ENCODE assay signal across 18 cellular contexts in genomic region chr9:137731216-137731946, GRCh38.
DNase-seq lines count a peak whose midpoint lies in the region; ATAC-seq, FAIRE-seq and TF ChIP-seq lines count a peak whose summit lies in the region.
"Had no signal": no experiment of that assay in that cellular context is flagged by ENCODE, and none has a peak within 500 bp of the region (broad histone marks: within the 10 kb centered on the region; RNA-seq: fewer than 3 reads in every experiment).

No MANE protein-coding gene starts in this region.

- no peak for FAIRE-seq in kidney (lab: Jason Lieb, UNC)
- FAIRE-seq: G401.6 had no signal

- H3K23ac ChIP-seq in trophoblast cell (ENCODE audit: low read length), result no peak overlapping the region

- H3K36me3 Mint-ChIP-seq in activated T-cell treated with anti-CD3 and anti-CD28 coated beads, Interleukin-2, amount 50 U/mL, for 24 hours (ENCODE audit: low read depth), result peaks cover 91% of the 10 kb centered on the region
- H3K36me3 Mint-ChIP-seq in activated naive CD8-positive, alpha-beta T cell treated with anti-CD3 and anti-CD28 coated beads for 36 hours, result peaks cover 81% of the 10 kb centered on the region

- H3K27me3 ChIP-seq in trophoblast cell (ENCODE audit: insufficient read depth, low read length), result no peaks in the 10 kb centered on the region
- no peaks in the 10 kb centered on the region for H3K27me3 ChIP-seq in body of pancreas

- no peak overlapping the region for H2BK5ac ChIP-seq in trophoblast cell (ENCODE audit: low read depth, low read length, poor library complexity)

- no peaks in the 10 kb centered on the region for H3K27me3 Mint-ChIP-seq in activated T-cell treated with anti-CD3 and anti-CD28 coated beads, Interleukin-2, amount 50 U/mL, for 24 hours
- H3K27me3 Mint-ChIP-seq in activated naive CD8-positive, alpha-beta T cell treated with anti-CD3 and anti-CD28 coated beads for 36 hours, result no peaks in the 10 kb centered on the region

- peak; percentile 20 for DNase-seq in activated T-cell treated with anti-CD3 and anti-CD28 coated beads, Interleukin-2, amount 50 U/mL, for 24 hours
- DNase-seq in activated T-cell treated with anti-CD3 and anti-CD28 coated beads for 4 hours (no peak), kidney (peak; percentile 59), trophoblast cell (no peak), body of pancreas (no peak)
- DNase-seq in activated CD4-positive, CD25-positive, alpha-beta regulatory T cell treated with anti-CD3 and anti-CD28 coated beads, Interleukin-2, amount 50 U/mL, for 72 hours, result no peak
- no peak for DNase-seq in activated naive CD8-positive, alpha-beta T cell treated with anti-CD3 and anti-CD28 coated beads for 36 hours
- DNase-seq: COR-L47, HCEC 1CT, MM.1S, NCI-H1092, NCI-H2081 treated with DMSO at 0.1 percent for 48 hours, NCI-H446 treated with DMSO at 0.1 percent for 48 hours, NCI-H748 treated with DMSO at 0.1 percent for 48 hours, SHP77 treated with DMSO at 0.1 percent for 48 hours had no signal

- no peak overlapping the region for H3K4ac ChIP-seq in trophoblast cell (ENCODE audit: low read depth, low read length)

- H2BK120ac ChIP-seq in trophoblast cell (ENCODE audit: insufficient read depth, low read length, poor library complexity), result no peak overlapping the region

- H2BK12ac ChIP-seq in trophoblast cell (ENCODE audit: low read length), result no peak overlapping the region

- H3K9me3 Mint-ChIP-seq in activated T-cell treated with anti-CD3 and anti-CD28 coated beads, Interleukin-2, amount 50 U/mL, for 24 hours, result peaks cover 10% of the 10 kb centered on the region
- H3K9me3 Mint-ChIP-seq in activated naive CD8-positive, alpha-beta T cell treated with anti-CD3 and anti-CD28 coated beads for 36 hours, result peaks cover 16% of the 10 kb centered on the region

- H3K9me3 ChIP-seq in kidney (ENCODE audit: control insufficient read depth in 1 of 2, low read length in 2 of 2) (peaks cover 0 to 5% of the 10 kb centered on the region in 2 donors), trophoblast cell (ENCODE audit: insufficient read depth, low read depth, low read length) (peaks cover 3% of the 10 kb centered on the region), body of pancreas (no peaks in the 10 kb centered on the region)

- peaks cover 16% of the 10 kb centered on the region for H3K4me1 Mint-ChIP-seq in activated T-cell treated with anti-CD3 and anti-CD28 coated beads, Interleukin-2, amount 50 U/mL, for 24 hours (ENCODE audit: low read depth)
- H3K4me1 Mint-ChIP-seq in activated naive CD8-positive, alpha-beta T cell treated with anti-CD3 and anti-CD28 coated beads for 36 hours, result peaks cover 5% of the 10 kb centered on the region

- no peak overlapping the region for H2AFZ ChIP-seq in trophoblast cell (ENCODE audit: insufficient read depth, low read length, poor library complexity)

- H3K9ac ChIP-seq in kidney (ENCODE audit: low read length in 2 of 2) (no peak overlapping the region), trophoblast cell (ENCODE audit: low read length) (no peak overlapping the region)

- no peak overlapping the region for H3K27ac ChIP-seq in kidney (ENCODE audit: low read depth in 2 of 2, low read length in 2 of 2)
- H3K27ac ChIP-seq in trophoblast cell (ENCODE audit: low read depth, low read length), result no peak overlapping the region
- H3K27ac ChIP-seq in body of pancreas, result no peak overlapping the region
- H3K27ac ChIP-seq: 22Rv1 had no signal

- H4K12ac ChIP-seq in trophoblast cell (ENCODE audit: low read depth, low read length), result no peak overlapping the region

- intact Hi-C loops in kidney (cut with DNase I) (no loop called here), body of pancreas (cut with DNase I) (no loop called here)

- H4K91ac ChIP-seq in trophoblast cell (ENCODE audit: low read depth, low read length), result no peak overlapping the region

- H3K18ac ChIP-seq in trophoblast cell (ENCODE audit: low read length), result peak overlapping the region; percentile 23

- H3K4me1 ChIP-seq in kidney (ENCODE audit: control insufficient read depth in 1 of 2, insufficient read depth in 1 of 2, low read depth in 1 of 2, low read length in 2 of 2), result no peaks in the 10 kb centered on the region
- H3K4me1 ChIP-seq in trophoblast cell (ENCODE audit: control insufficient read depth in 1 of 2, insufficient read depth in 2 of 2, low read length in 2 of 2), result no peaks in the 10 kb centered on the region
- H3K4me1 ChIP-seq in body of pancreas, result peaks cover 10% of the 10 kb centered on the region

- H3K36me3 ChIP-seq in kidney (ENCODE audit: control insufficient read depth in 1 of 2, insufficient read depth in 2 of 2, low read length in 2 of 2) (peaks cover 11 to 16% of the 10 kb centered on the region in 2 donors), trophoblast cell (ENCODE audit: control insufficient read depth in 1 of 2, insufficient read depth in 2 of 2, low read length in 2 of 2) (peaks cover 25 to 39% of the 10 kb centered on the region in 2 experiments), body of pancreas (replicated peaks in 1 of 2; ENCODE audit: insufficient read depth in 1 of 2, low read depth in 2 of 2) (no peaks in the 10 kb centered on the region)

- no peak for ATAC-seq in body of pancreas
- ATAC-seq in HG03039 (IDR thresholded peaks at IDR 0.05; ENCODE audit: unreplicated experiment), result no peak

- H2AK5ac ChIP-seq in trophoblast cell (ENCODE audit: low read length), result no peak overlapping the region

- no peak overlapping the region for H4K8ac ChIP-seq in trophoblast cell (ENCODE audit: low read depth, low read length)

- no peak overlapping the region for H3K4me3 Mint-ChIP-seq in activated T-cell treated with anti-CD3 and anti-CD28 coated beads, Interleukin-2, amount 50 U/mL, for 24 hours
- no peak overlapping the region for H3K4me3 Mint-ChIP-seq in activated naive CD8-positive, alpha-beta T cell treated with anti-CD3 and anti-CD28 coated beads for 36 hours

- H3K79me2 ChIP-seq in trophoblast cell (ENCODE audit: control insufficient read depth, insufficient read depth, low read length, poor library complexity), result no peaks in the 10 kb centered on the region

- no peak for TF ChIP-seq POLR2A in body of pancreas (IDR thresholded peaks at IDR 0.05)

- no peak overlapping the region for H3K27ac Mint-ChIP-seq in activated T-cell treated with anti-CD3 and anti-CD28 coated beads, Interleukin-2, amount 50 U/mL, for 24 hours
- no peak overlapping the region for H3K27ac Mint-ChIP-seq in activated naive CD8-positive, alpha-beta T cell treated with anti-CD3 and anti-CD28 coated beads for 36 hours

- H3K4me3 ChIP-seq in kidney (ENCODE audit: low read length in 2 of 2) (no peak overlapping the region), trophoblast cell (ENCODE audit: low read depth, low read length) (no peak overlapping the region), body of pancreas (no peak overlapping the region)

- peaks cover 2% of the 10 kb centered on the region for H3K79me1 ChIP-seq in trophoblast cell (ENCODE audit: low read length)

- H3K14ac ChIP-seq in trophoblast cell (ENCODE audit: low read length), result no peak overlapping the region

- TF ChIP-seq CTCF in kidney (IDR thresholded peaks at IDR 0.05; ENCODE audit: borderline replicate concordance, extremely low read depth, insufficient read depth) (no peak), body of pancreas (IDR thresholded peaks at IDR 0.05) (no peak)

- H3K4me2 ChIP-seq in trophoblast cell (ENCODE audit: low read length), result no peak overlapping the region

- WGBS in trophoblast cell (ENCODE audit: extremely low coverage, insufficient coverage, insufficient read length), result no CpG with 5 or more reads among the region's 18 CpGs
- 98% methylated on average over 8 to 18 of the region's 18 CpGs for WGBS in body of pancreas, 2 donors

Comparison
In these comparisons a context has a peak if more than half of its experiments do, and no peak if none do; other contexts are left out.
1. DNase-seq: peak in activated T-cell treated with anti-CD3 and anti-CD28 coated beads, Interleukin-2, amount 50 U/mL, for 24 hours (single experiment) and kidney (single experiment); none in activated T-cell treated with anti-CD3 and anti-CD28 coated beads for 4 hours (single experiment), trophoblast cell (0 of 2), body of pancreas (0 of 4), activated CD4-positive, CD25-positive, alpha-beta regulatory T cell treated with anti-CD3 and anti-CD28 coated beads, Interleukin-2, amount 50 U/mL, for 72 hours (single experiment) and activated naive CD8-positive, alpha-beta T cell treated with anti-CD3 and anti-CD28 coated beads for 36 hours (single experiment).